In the genomic region with DNA sequence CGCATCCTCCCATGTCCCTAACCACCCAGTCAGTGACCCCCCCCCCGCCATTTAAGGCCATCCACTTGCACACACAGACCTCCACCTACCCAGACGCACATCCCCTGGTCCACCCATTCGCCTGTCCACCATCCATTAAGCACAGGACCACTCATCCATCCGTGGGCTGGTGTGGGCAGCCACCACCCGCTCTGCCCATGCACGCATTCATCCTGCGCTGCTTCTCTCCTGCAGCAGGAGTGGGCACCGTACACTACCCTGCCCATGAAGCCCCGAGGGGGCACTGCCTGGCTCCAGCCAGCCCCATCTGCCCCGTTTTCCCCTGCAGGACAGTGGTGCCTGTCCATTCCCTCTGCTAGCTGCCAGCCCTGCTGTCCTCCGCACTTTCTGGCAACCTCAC, we compare ENCODE assay signal across 22 cellular contexts. TPM values are rescaled to one million over a fixed set of nuclear protein-coding genes. Genes with fewer than 3 reads are reported as not detected.
"Had no signal": no experiment of that assay in that cellular context is flagged by ENCODE, and none has a peak within 500 bp of the region (broad histone marks: within the 10 kb centered on the region; RNA-seq: fewer than 3 reads in every experiment).

No MANE protein-coding gene starts in this region.

- H3K27ac Mint-ChIP-seq: activated CD4-positive, alpha-beta T cell treated with anti-CD3 and anti-CD28 coated beads, Interleukin-2, amount 10 ng/mL, durations not matched to agents 24 days and 14 days; activated CD8-positive, alpha-beta T cell treated with anti-CD3 and anti-CD28 coated beads, Interleukin-2, amount 10 ng/mL, durations not matched to agents 7 days and 5 days; activated T-cell treated with anti-CD3 and anti-CD28 coated beads, Interleukin-2, amount 50 U/mL, for 24 hours; activated T-helper 2 cell treated with anti-CD3 and anti-CD28 coated beads, Interferon-gamma antibody, Interleukin-2, Interleukin-4, amounts not matched to agents 10 μg/mL and 5 μg/mL and 100 μg/mL, durations not matched to agents 14 hours and 24 hours and 36 hours; mesothelial cell of epicardium; stimulated activated effector memory CD8-positive, alpha-beta T cell treated with anti-CD3 and anti-CD28 coated beads, Interleukin-12 subunit alpha, Interleukin-12 subunit beta, amount 100 ng/mL, for 72 hours had no signal

- H3K27me3 ChIP-seq: ovary had no signal

- H3K9me3 Mint-ChIP-seq: activated CD4-positive, alpha-beta T cell treated with anti-CD3 and anti-CD28 coated beads, Interleukin-2, amount 10 ng/mL, durations not matched to agents 24 days and 14 days; activated T-cell treated with anti-CD3 and anti-CD28 coated beads, Interleukin-2, amount 50 U/mL, for 24 hours; activated T-helper 2 cell treated with anti-CD3 and anti-CD28 coated beads, Interferon-gamma antibody, Interleukin-2, Interleukin-4, amounts not matched to agents 10 μg/mL and 5 μg/mL and 100 μg/mL, durations not matched to agents 14 hours and 24 hours and 36 hours; central memory CD8-positive, alpha-beta T cell; mesothelial cell of epicardium; stimulated activated effector memory CD8-positive, alpha-beta T cell treated with anti-CD3 and anti-CD28 coated beads, Interleukin-12 subunit alpha, Interleukin-12 subunit beta, amount 100 ng/mL, for 72 hours had no signal

- H3K4me1 Mint-ChIP-seq: activated CD4-positive, alpha-beta T cell treated with anti-CD3 and anti-CD28 coated beads, Interleukin-2, amount 10 ng/mL, durations not matched to agents 24 days and 14 days; central memory CD8-positive, alpha-beta T cell had no signal

- ATAC-seq: activated CD8-positive, alpha-beta T cell treated with anti-CD3 and anti-CD28 coated beads, Interleukin-2, amount 10 ng/mL, durations not matched to agents 7 days and 5 days; stimulated activated effector memory CD8-positive, alpha-beta T cell treated with anti-CD3 and anti-CD28 coated beads, Interleukin-12 subunit alpha, Interleukin-12 subunit beta, amount 100 ng/mL, for 72 hours had no signal

- H3K4me1 ChIP-seq: gastrocnemius medialis had no signal

- H3K27ac ChIP-seq: coronary artery, gastrocnemius medialis, heart right ventricle, ovary, psoas muscle, stomach, upper lobe of left lung had no signal

- H3K4me3 ChIP-seq: lung, ovary had no signal

- H3K36me3 Mint-ChIP-seq: stimulated activated effector memory CD8-positive, alpha-beta T cell treated with anti-CD3 and anti-CD28 coated beads, Interleukin-12 subunit alpha, Interleukin-12 subunit beta, amount 100 ng/mL, for 72 hours had no signal

- H3K9me3 ChIP-seq: gastrocnemius medialis, heart right ventricle, ovary, psoas muscle, stomach, upper lobe of left lung had no signal

- DNase-seq: activated CD4-positive, alpha-beta T cell treated with anti-CD3 and anti-CD28 coated beads, Interleukin-2, amount 10 ng/mL, durations not matched to agents 24 days and 14 days; activated CD8-positive, alpha-beta T cell treated with anti-CD3 and anti-CD28 coated beads, Interleukin-2, amount 10 ng/mL, durations not matched to agents 7 days and 5 days; activated naive CD4-positive, alpha-beta T cell treated with Interleukin-2 at 50 U/mL for 16 hours; activated T-cell treated with anti-CD3 and anti-CD28 coated beads, Interleukin-2, amount 50 U/mL, for 24 hours; aorta; gastrocnemius medialis; heart right ventricle; left cardiac atrium; small intestine; stimulated activated CD4-positive, alpha-beta T cell treated with anti-CD3 and anti-CD28 coated beads, Interleukin-4, amount 100 ng/mL, for 24 hours; stomach; T1000 had no signal

- H3K36me3 ChIP-seq: gastrocnemius medialis, heart right ventricle, ovary, upper lobe of left lung had no signal

- H3K4me3 Mint-ChIP-seq: activated CD4-positive, alpha-beta T cell treated with anti-CD3 and anti-CD28 coated beads, Interleukin-2, amount 10 ng/mL, durations not matched to agents 24 days and 14 days; activated CD8-positive, alpha-beta T cell treated with anti-CD3 and anti-CD28 coated beads, Interleukin-2, amount 10 ng/mL, durations not matched to agents 7 days and 5 days; activated T-cell treated with anti-CD3 and anti-CD28 coated beads, Interleukin-2, amount 50 U/mL, for 24 hours; central memory CD8-positive, alpha-beta T cell; mesothelial cell of epicardium; stimulated activated effector memory CD8-positive, alpha-beta T cell treated with anti-CD3 and anti-CD28 coated beads, Interleukin-12 subunit alpha, Interleukin-12 subunit beta, amount 100 ng/mL, for 72 hours had no signal

RNA-seq across cellular contexts. Expression of gene SLC16A8, which starts 3.9 kb away (rescaled TPM):
- total RNA-seq: activated CD4-positive, alpha-beta T cell treated with anti-CD3 and anti-CD28 coated beads, Interleukin-2, amount 10 ng/mL, durations not matched to agents 24 days and 14 days; activated CD8-positive, alpha-beta T cell treated with anti-CD3 and anti-CD28 coated beads, Interleukin-2, amount 10 ng/mL, durations not matched to agents 7 days and 5 days; activated T-helper 2 cell treated with anti-CD3 and anti-CD28 coated beads, Interferon-gamma antibody, Interleukin-2, Interleukin-4, amounts not matched to agents 10 μg/mL and 5 μg/mL and 100 μg/mL, durations not matched to agents 14 hours and 24 hours and 36 hours; stomach; T-helper 1 cell treated with Interleukin-12 subunit alpha and Interleukin-12 subunit beta and Interleukin-4 antibody, amounts not matched to agents 30 ng/mL and 1 ng/mL, for 36 hours had no signal
